Comparison of ENCODE assay signal across 8 cellular contexts in genomic region chr2:28810384-28811285, GRCh38. TPM values are rescaled to one million over a fixed set of nuclear protein-coding genes. Genes with fewer than 3 reads are reported as not detected.
DNase-seq lines count a peak whose midpoint lies in the region; ATAC-seq and FAIRE-seq lines count a peak whose summit lies in the region.

TSS of gene SPDYA (plus strand) at chr2:28810834. CDS start at chr2:28816015, 5,181 bp downstream.

- DNase-seq in GM18507 (ENCODE audit: extremely low spot score, insufficient read length, low read depth) (peak; percentile 65), NCI-H748 treated with DMSO at 0.1 percent for 48 hours (lab: John Stamatoyannopoulos, UW) (peak; percentile 5), activated T-cell treated with anti-CD3 and anti-CD28 coated beads for 48 hours (ENCODE audit: low read depth) (peak; percentile 82), NCI-H1105 (lab: John Stamatoyannopoulos, UW) (no peak)
- peak; percentile 86 for DNase-seq in stimulated activated CD8-positive, alpha-beta memory T cell treated with anti-CD3 and anti-CD28 coated beads, Interleukin-4, amount 100 ng/mL, for 48 hours

- H3K27me3 ChIP-seq in esophagus (ENCODE audit: control insufficient read depth in 1 of 2, insufficient read depth in 2 of 2, low read length in 2 of 2) = no peaks in the 10 kb centered on the region
- no peaks in the 10 kb centered on the region for H3K27me3 ChIP-seq in muscle layer of duodenum (ENCODE audit: low read depth, low read length)

- FAIRE-seq in GM18507 (lab: Jason Lieb, UNC) = peak; percentile 72

- H3K4me3 ChIP-seq in esophagus (ENCODE audit: low read depth in 1 of 2, low read length in 2 of 2) (peak within 1 kb of the TSS; percentile 39 to 42), muscle layer of duodenum (ENCODE audit: low read depth in 1 of 2, low read length in 2 of 2) (peak within 1 kb of the TSS; percentile 46 to 68)

- H3K36me3 ChIP-seq in esophagus (ENCODE audit: control insufficient read depth in 2 of 2, insufficient read depth in 2 of 2, low read length in 1 of 2) = no peaks in the 10 kb centered on the region
- peaks cover 0 to 3% of the 10 kb centered on the region in 2 donors for H3K36me3 ChIP-seq in muscle layer of duodenum (ENCODE audit: control insufficient read depth in 1 of 2, insufficient read depth in 2 of 2, low read length in 2 of 2)

- H3K4me1 ChIP-seq in esophagus (ENCODE audit: control insufficient read depth in 2 of 2, insufficient read depth in 2 of 2, low read length in 1 of 2) (peaks cover 4 to 6% of the 10 kb centered on the region in 2 donors), muscle layer of duodenum (ENCODE audit: control insufficient read depth in 1 of 2, insufficient read depth in 2 of 2, low read length in 2 of 2) (peaks cover 0 to 8% of the 10 kb centered on the region in 2 donors)

- H3K27ac ChIP-seq in esophagus (ENCODE audit: low read depth in 2 of 2, low read length in 1 of 2) (peak within 1 kb of the TSS in 1 of 2 donors; percentile 16), muscle layer of duodenum (ENCODE audit: low read length) (no peak within 1 kb of the TSS)

- ATAC-seq in HG02938 (IDR thresholded peaks at IDR 0.05; ENCODE audit: unreplicated experiment) = peak; percentile 73

- 5% methylated on average over 80 to 97 of the region's 97 CpGs for WGBS in esophagus, 2 donors

- H3K9me3 ChIP-seq in esophagus (ENCODE audit: control insufficient read depth in 2 of 2, insufficient read depth in 1 of 2, low read depth in 1 of 2, low read length in 1 of 2) (no peaks in the 10 kb centered on the region), muscle layer of duodenum (ENCODE audit: control insufficient read depth in 1 of 2, low read length in 2 of 2) (no peaks in the 10 kb centered on the region)

RNA-seq across cellular contexts. Expression of gene SPDYA, which starts in this region (rescaled TPM):
- polyA plus RNA-seq in esophagus = under 1 TPM; 0.40 to 0.84 TPM
